In genomic region chr5:138467711-138468132, GRCh38 we compare ENCODE assay signal across 8 cellular contexts. TPM values are rescaled to one million over a fixed set of nuclear protein-coding genes. Genes with fewer than 3 reads are reported as not detected.
DNase-seq lines count a peak whose midpoint lies in the region; ATAC-seq and TF ChIP-seq lines count a peak whose summit lies in the region.

No MANE protein-coding gene starts in this region.

- H3K9me3 ChIP-seq in duodenal mucosa (ENCODE audit: control insufficient read depth in 1 of 2, low read length in 2 of 2) (no peaks in the 10 kb centered on the region), upper lobe of left lung (no peaks in the 10 kb centered on the region)

- WGBS in upper lobe of left lung, 2 donors: 88 to 92% methylated on average over 14 of the region's 14 CpGs

- peaks cover 8 to 27% of the 10 kb centered on the region in 2 donors for H3K4me1 ChIP-seq in duodenal mucosa (ENCODE audit: control insufficient read depth in 1 of 2, insufficient read depth in 2 of 2, low read length in 2 of 2)
- H3K4me1 ChIP-seq in upper lobe of left lung: peaks cover 26 to 40% (median 34%) of the 10 kb centered on the region in 4 donors

- H3K27me3 Mint-ChIP-seq in neural crest cell (ENCODE audit: low read depth): peaks cover 14% of the 10 kb centered on the region

- CTCF ChIA-PET in BJ (lab: Yijun Ruan, JAX): interaction anchor here (0.7 to 11.1 kb wide), 3 partner anchors 18 to 380 kb away, joined by 3 to 101 read pairs (median 99); no protein-coding TSS in a partner anchor

- peaks cover 20% of the 10 kb centered on the region for H3K36me3 Mint-ChIP-seq in neural crest cell (ENCODE audit: low read depth)

- ATAC-seq in HG03135 (IDR thresholded peaks at IDR 0.05; ENCODE audit: unreplicated experiment): no peak
- no peak for ATAC-seq in upper lobe of left lung (ENCODE audit: low FRiP score in 2 of 2)

- H3K4me3 ChIP-seq in BJ (ENCODE audit: low read depth, low read length) (peak overlapping the region; percentile 84), duodenal mucosa (ENCODE audit: low read depth in 1 of 2, low read length in 2 of 2) (peak overlapping the region; percentile 80 to 84), upper lobe of left lung (peak overlapping the region in 2 of 4 donors; percentile 77 to 81)

- H3K4me1 Mint-ChIP-seq in neural crest cell: peaks cover 33% of the 10 kb centered on the region

- H3K27me3 ChIP-seq in BJ (ENCODE audit: control insufficient read depth, insufficient read depth, low read length) (no peaks in the 10 kb centered on the region), duodenal mucosa (ENCODE audit: control insufficient read depth in 1 of 2, insufficient read depth in 2 of 2, low read length in 2 of 2) (no peaks in the 10 kb centered on the region), upper lobe of left lung (no peaks in the 10 kb centered on the region)

- no peak overlapping the region for H3K27ac ChIP-seq in duodenal mucosa (ENCODE audit: low read depth, low read length)
- no peak overlapping the region for H3K27ac ChIP-seq in upper lobe of left lung

- H3K9ac ChIP-seq in duodenal mucosa (ENCODE audit: low read depth in 1 of 2, low read length in 2 of 2): no peak overlapping the region

- DNase-seq in BJ (ENCODE audit: low read depth): no peak
- DNase-seq in LoVo (ENCODE audit: low spot score): peak; percentile 56
- DNase-seq in neural crest cell (ENCODE audit: low read depth, low spot score): no peak
- DNase-seq in iPS-NIHi7 (ENCODE audit: extremely low spot score): no peak
- no peak for DNase-seq in NCI-H345 treated with DMSO at 0.1 percent for 48 hours (lab: John Stamatoyannopoulos, UW; ENCODE audit: unreplicated experiment)
- DNase-seq in upper lobe of left lung: no peak

- POLR2A ChIA-PET in BJ (lab: Charles Lee): no interaction called here

- H3K4me3 Mint-ChIP-seq in neural crest cell: peak overlapping the region; percentile 90

- no peaks in the 10 kb centered on the region for H3K9me3 Mint-ChIP-seq in neural crest cell

- no peak for TF ChIP-seq EP300 in upper lobe of left lung (IDR thresholded peaks at IDR 0.05)

- TF ChIP-seq CTCF in BJ (IDR thresholded peaks at IDR 0.05; ENCODE audit: insufficient read depth, low read depth, low read length) (no peak), neural crest cell (conservative IDR thresholded peaks at IDR 0.05) (no peak), upper lobe of left lung (IDR thresholded peaks at IDR 0.05) (no peak)

- TF ChIP-seq POLR2A in upper lobe of left lung (IDR thresholded peaks at IDR 0.05): peak in 2 of 4 donors; percentile 9 to 32

- H3K27ac Mint-ChIP-seq in neural crest cell (ENCODE audit: unreplicated experiment): peak overlapping the region; percentile 78

- H3K36me3 ChIP-seq in BJ (ENCODE audit: control insufficient read depth, insufficient read depth, low read length) (peaks cover 8% of the 10 kb centered on the region), duodenal mucosa (ENCODE audit: control insufficient read depth in 1 of 2, insufficient read depth in 2 of 2, low read length in 2 of 2) (peaks cover 0 to 10% of the 10 kb centered on the region in 2 donors), upper lobe of left lung (peaks cover 0 to 17% (median 8%) of the 10 kb centered on the region in 4 donors)

RNA-seq across cellular contexts. Expression of gene EGR1, which starts 2.4 kb away (rescaled TPM):
- polyA plus RNA-seq in BJ (2011; rRNA removed): 4.7 and 5.4 TPM in 2 replicates
- polyA minus RNA-seq in BJ (2011; rRNA and poly(A)+ RNA removed): 8.9 and 12.4 TPM in 2 replicates
- 21.5 and 26.5 TPM in 2 replicates for total RNA-seq in neural crest cell
- 100 to 1,000 TPM in 2 of 6 donors, 10 to 100 TPM in 4; 14.7 to 222 (median 64.2) TPM for total RNA-seq in upper lobe of left lung

RNA-seq across cellular contexts. Expression of gene REEP2, which starts 28.9 kb away (rescaled TPM):
- polyA plus RNA-seq in BJ (2011; rRNA removed): 12.0 and 14.0 TPM in 2 replicates
- 12.5 and 15.6 TPM in 2 replicates for polyA minus RNA-seq in BJ (2011; rRNA and poly(A)+ RNA removed)
- 55.1 and 59.2 TPM in 2 replicates for total RNA-seq in neural crest cell
- total RNA-seq in upper lobe of left lung: 1 to 10 TPM in 1 of 6 donors, under 1 TPM in 4, not detected in 1; 0.33 to 3.2 (median 0.46) TPM

Comparison
In these comparisons a context has a peak if more than half of its experiments do, and no peak if none do; other contexts are left out.
1. RNA of gene REEP2, which starts 28.9 kb away (total RNA-seq): 55.1 to 59.2 TPM in neural crest cell; 0.33 to 3.2 TPM in upper lobe of left lung; every median in the first group is over 10 times any median in the second.